In genomic region chr13:40388617-40389016, GRCh38 we compare ENCODE assay signal across 9 cellular contexts.
DNase-seq lines count a peak whose midpoint lies in the region; ATAC-seq and TF ChIP-seq lines count a peak whose summit lies in the region.
"Had no signal": no experiment of that assay in that cellular context is flagged by ENCODE, and none has a peak within 500 bp of the region (broad histone marks: within the 10 kb centered on the region; RNA-seq: fewer than 3 reads in every experiment).

No MANE protein-coding gene starts in this region.

- DNase-seq in heart right ventricle (no peak), Right ventricle myocardium inferior (ENCODE audit: missing footprints) (no peak), nucleus accumbens (lab: John Stamatoyannopoulos, UW) (no peak), suprapubic skin (ENCODE audit: low spot score in 2 of 2) (no peak)
- DNase-seq in activated CD4-positive, CD25-positive, alpha-beta regulatory T cell (lab: John Stamatoyannopoulos, UW), result peak; percentile 36 to 73 (median 55)
- peak; percentile 60 to 65 for DNase-seq in stimulated activated CD4-positive, alpha-beta T cell treated with anti-CD3 and anti-CD28 coated beads, Interleukin-2, amount 100 ng/mL, for 48 hours

- no peak for TF ChIP-seq CTCF in heart right ventricle (IDR thresholded peaks at IDR 0.05)
- no peak for TF ChIP-seq CTCF in suprapubic skin (IDR thresholded peaks at IDR 0.05)

- WGBS in heart right ventricle, 2 donors, result 73 to 82% methylated on average over 11 of the region's 11 CpGs
- WGBS in suprapubic skin, result 61% methylated on average over 11 of the region's 11 CpGs

- TF ChIP-seq POLR2A in suprapubic skin (IDR thresholded peaks at IDR 0.05), result no peak

- no peak for TF ChIP-seq EP300 in suprapubic skin (IDR thresholded peaks at IDR 0.05)

- H3K4me3 ChIP-seq in heart right ventricle (peak overlapping the region in 1 of 10 donors; percentile 34), duodenal mucosa (ENCODE audit: low read depth in 1 of 2, low read length in 2 of 2) (peak overlapping the region; percentile 19 to 32), suprapubic skin (no peak overlapping the region)

- H3K27ac ChIP-seq in heart right ventricle, result peak overlapping the region in 1 of 10 donors; percentile 86
- peak overlapping the region; percentile 22 for H3K27ac ChIP-seq in duodenal mucosa (ENCODE audit: low read depth, low read length)
- H3K27ac ChIP-seq in suprapubic skin, result no peak overlapping the region
- H3K27ac ChIP-seq: C4-2B had no signal

- H3K36me3 ChIP-seq in heart right ventricle (no peaks in the 10 kb centered on the region), duodenal mucosa (ENCODE audit: control insufficient read depth in 1 of 2, insufficient read depth in 2 of 2, low read length in 2 of 2) (no peaks in the 10 kb centered on the region), suprapubic skin (no peaks in the 10 kb centered on the region)

- ATAC-seq in heart right ventricle (peak in 7 of 8 donors; percentile 30 to 75 (median 55)), Right ventricle myocardium inferior (no peak), HG03280 (IDR thresholded peaks at IDR 0.05; ENCODE audit: unreplicated experiment) (peak; percentile 96)

- peak overlapping the region in 1 of 2 donors; percentile 48 for H3K9ac ChIP-seq in duodenal mucosa (ENCODE audit: low read depth in 1 of 2, low read length in 2 of 2)

- intact Hi-C loops in heart right ventricle (cut with DNase I), result no loop called here
- intact Hi-C loops in Right ventricle myocardium inferior (cut with DNase I), result no loop called here

- H3K9me3 ChIP-seq in heart right ventricle (no peaks in the 10 kb centered on the region), duodenal mucosa (ENCODE audit: control insufficient read depth in 1 of 2, low read length in 2 of 2) (no peaks in the 10 kb centered on the region), suprapubic skin (no peaks in the 10 kb centered on the region)

- no peaks in the 10 kb centered on the region for H3K27me3 ChIP-seq in heart right ventricle
- no peaks in the 10 kb centered on the region for H3K27me3 ChIP-seq in duodenal mucosa (ENCODE audit: control insufficient read depth in 1 of 2, insufficient read depth in 2 of 2, low read length in 2 of 2)
- H3K27me3 ChIP-seq in suprapubic skin, result no peaks in the 10 kb centered on the region

- peaks cover 0 to 6% (median 0%) of the 10 kb centered on the region in 9 donors for H3K4me1 ChIP-seq in heart right ventricle
- no peaks in the 10 kb centered on the region for H3K4me1 ChIP-seq in duodenal mucosa (ENCODE audit: control insufficient read depth in 1 of 2, insufficient read depth in 2 of 2, low read length in 2 of 2)
- H3K4me1 ChIP-seq in suprapubic skin, result peaks cover 7% of the 10 kb centered on the region

Comparison
In these comparisons a context has a peak if more than half of its experiments do, and no peak if none do; other contexts are left out.
1. DNase-seq: peak in activated CD4-positive, CD25-positive, alpha-beta regulatory T cell (4 of 4) and stimulated activated CD4-positive, alpha-beta T cell treated with anti-CD3 and anti-CD28 coated beads, Interleukin-2, amount 100 ng/mL, for 48 hours (2 of 2); none in heart right ventricle (0 of 2), Right ventricle myocardium inferior (single experiment), nucleus accumbens (0 of 56) and suprapubic skin (0 of 2).